Comparison of ENCODE assay signal across 8 cellular contexts in the genomic region with DNA sequence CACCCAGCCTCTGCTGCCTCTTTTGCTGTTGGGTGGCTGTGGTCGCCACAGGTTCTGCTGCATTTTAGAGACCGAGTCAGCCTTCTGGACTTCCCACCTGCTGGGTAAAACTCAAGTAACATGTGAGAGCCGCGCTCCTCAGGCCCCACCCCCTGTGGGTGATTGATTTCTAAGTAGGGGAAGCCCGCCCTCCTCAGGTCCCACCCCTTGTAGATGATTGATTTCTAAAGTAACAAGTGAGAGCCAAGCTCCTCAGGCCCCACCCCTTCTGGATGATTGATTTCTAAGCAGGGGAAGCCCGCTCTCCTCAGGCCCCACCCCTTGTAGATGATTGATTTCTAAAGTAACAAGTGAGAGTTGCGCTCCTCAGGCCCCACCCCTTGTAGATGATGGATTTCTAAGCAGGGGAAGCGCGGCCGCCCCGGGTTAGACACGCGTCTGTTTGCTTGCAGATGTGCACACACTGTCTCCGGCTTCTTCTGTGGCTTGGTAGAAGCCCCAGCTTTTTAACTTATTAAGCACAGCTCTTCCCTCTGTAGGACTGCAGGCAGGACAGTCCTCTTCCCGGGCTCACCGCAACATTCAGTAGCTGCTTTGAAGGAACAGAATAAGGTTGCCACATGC.
DNase-seq lines count a peak whose midpoint lies in the region; ATAC-seq and TF ChIP-seq lines count a peak whose summit lies in the region.

No MANE protein-coding gene starts in this region.

- H3K36me3 ChIP-seq in liver (ENCODE audit: control insufficient read depth in 4 of 4, insufficient read depth in 3 of 4, low read depth in 1 of 4, low read length in 3 of 4): no peaks in the 10 kb centered on the region

- peaks cover 0 to 7% (median 3%) of the 10 kb centered on the region in 4 donors for H3K4me1 ChIP-seq in liver (ENCODE audit: control insufficient read depth in 4 of 4, insufficient read depth in 4 of 4, low read length in 3 of 4)

- peak overlapping the region; percentile 30 to 72 (median 57) for H3K4me3 ChIP-seq in dorsolateral prefrontal cortex
- peak overlapping the region in 1 of 3 donors; percentile 30 for H3K4me3 ChIP-seq in liver (ENCODE audit: low read depth in 1 of 3, low read length in 3 of 3)

- DNase-seq in AML-193 (lab: John Stamatoyannopoulos, UW) (peak; percentile 99 to 100), NCI-H526 treated with DMSO at 0.1 percent for 48 hours (lab: John Stamatoyannopoulos, UW) (peak; percentile 98), dorsolateral prefrontal cortex (peak; percentile 52 to 97 (median 91))
- peak; percentile 90 for DNase-seq in activated CD4-positive, alpha-beta T cell treated with anti-CD3 and anti-CD28 coated beads, Interleukin-2, amount 50 U/mL, for 1 hour
- DNase-seq in stimulated activated CD4-positive, alpha-beta T cell treated with anti-CD3 and anti-CD28 coated beads, Interleukin-4, amount 100 ng/mL, for 24 hours: peak; percentile 96

- intact Hi-C loops in dorsolateral prefrontal cortex (cut with DNase I): loop anchor here in 1 of 2 donors (10.0 kb wide), 1 partner anchor 336 kb away; no protein-coding TSS in a partner anchor

- H3K27ac ChIP-seq in dorsolateral prefrontal cortex (peak overlapping the region in 26 of 59 donors; percentile 3 to 77 (median 45)), liver (ENCODE audit: low read depth in 1 of 2, low read length in 2 of 2) (peak overlapping the region in 1 of 2 donors; percentile 19)

- peak; percentile 95 for ATAC-seq in HG03432 (IDR thresholded peaks at IDR 0.05; ENCODE audit: unreplicated experiment)

- no peak overlapping the region for H3K9ac ChIP-seq in liver (ENCODE audit: low read depth in 1 of 2, low read length in 2 of 2)

- H3K27me3 ChIP-seq in dorsolateral prefrontal cortex (peaks cover 0 to 8% (median 0%) of the 10 kb centered on the region in 45 donors), liver (ENCODE audit: control insufficient read depth in 4 of 4, insufficient read depth in 4 of 4, low read length in 3 of 4) (peaks cover 0 to 5% (median 0%) of the 10 kb centered on the region in 4 donors)

- TF ChIP-seq POLR2A in GM19193 (IDR thresholded peaks at IDR 0.05; ENCODE audit: extremely low read depth, insufficient read depth, insufficient read length): peak; percentile 49

- TF ChIP-seq CTCF in dorsolateral prefrontal cortex (IDR thresholded peaks at IDR 0.05 in 54 of 56, conservative IDR thresholded peaks at IDR 0.05 in 2 of 56; ENCODE audit: low read depth in 1 of 56, partially characterized antibody in 56 of 56) (peak in 9 of 56 donors; percentile 1 to 29 (median 13)), liver (IDR thresholded peaks at IDR 0.05; ENCODE audit: low read depth, low read length, missing input control) (no peak)

- WGBS in liver: 4% methylated on average over 16 of the region's 16 CpGs

- peak; percentile 44 to 50 for TF ChIP-seq RAD21 in liver (IDR thresholded peaks at IDR 0.05)

- no peaks in the 10 kb centered on the region for H3K9me3 ChIP-seq in liver (ENCODE audit: control insufficient read depth in 4 of 4, low read length in 3 of 4)

TF ChIP-seq in liver, 16 proteins besides CTCF, POLR2A, EP300 and RAD21:
- TF ChIP-seq SP1 (IDR thresholded peaks at IDR 0.05) (peak; percentile 77), HNF4A (conservative IDR thresholded peaks at IDR 0.05) (peak in 1 of 2 donors; percentile 21), NR2F2 (IDR thresholded peaks at IDR 0.05) (no peak), FOXA1 (IDR thresholded peaks at IDR 0.05) (no peak), JUND (IDR thresholded peaks at IDR 0.05) (peak in 1 of 2 donors; percentile 29), ATF3 (IDR thresholded peaks at IDR 0.05) (no peak), RXRA (IDR thresholded peaks at IDR 0.05) (no peak), HNF4G (IDR thresholded peaks at IDR 0.05) (no peak), REST (IDR thresholded peaks at IDR 0.05) (peak; percentile 19), ZBTB33 (IDR thresholded peaks at IDR 0.05) (no peak), GABPA (IDR thresholded peaks at IDR 0.05 in 1 of 2, conservative IDR thresholded peaks at IDR 0.05 in 1 of 2) (peak; percentile 21 to 47), EGR1 (IDR thresholded peaks at IDR 0.05; ENCODE audit: low read depth in 2 of 2) (no peak), MAX (IDR thresholded peaks at IDR 0.05) (peak; percentile 37)
